9 cellular contexts compared by ENCODE assay signal in the genomic region with DNA sequence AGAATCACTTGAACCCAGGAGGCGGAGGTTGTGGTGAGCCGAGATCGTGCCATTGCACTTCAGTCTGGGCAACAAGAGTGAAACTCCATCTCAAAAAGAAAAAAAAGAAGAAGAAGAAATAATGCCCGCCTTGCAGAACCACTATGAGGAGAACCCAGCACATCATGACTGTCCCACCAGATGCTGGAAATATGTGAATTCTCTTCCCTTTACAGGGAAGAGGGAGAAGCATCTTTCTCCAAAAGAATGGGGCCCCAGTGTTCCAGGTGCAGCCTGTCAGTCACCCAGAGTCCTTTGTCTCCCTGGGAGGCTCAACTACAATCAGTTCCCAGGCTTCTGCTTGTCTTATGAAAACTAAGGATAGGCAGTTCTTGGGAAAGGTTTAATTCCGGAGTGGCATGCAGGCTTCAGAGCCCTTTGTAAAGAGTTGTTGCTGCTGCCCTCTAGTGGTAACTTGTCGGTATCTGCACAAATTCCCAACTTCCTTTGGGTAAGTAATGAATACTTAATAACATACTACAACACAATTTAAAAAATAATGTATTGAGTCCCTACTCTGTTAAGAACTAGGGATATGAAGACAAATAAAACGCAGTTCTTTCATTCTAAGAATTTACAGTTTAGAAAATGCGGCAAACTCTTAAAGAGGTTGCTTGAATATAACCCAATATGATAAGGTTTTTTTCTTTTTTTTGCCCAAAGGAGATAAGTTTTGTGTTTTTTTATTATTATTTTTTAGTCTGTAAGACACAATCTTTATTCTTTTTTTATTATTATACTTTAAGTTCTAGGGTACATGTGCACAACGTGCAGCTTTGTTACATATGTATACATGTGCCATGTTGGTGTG. TPM values are rescaled to one million over a fixed set of nuclear protein-coding genes. Genes with fewer than 3 reads are reported as not detected.
DNase-seq lines count a peak whose midpoint lies in the region; ATAC-seq, FAIRE-seq and TF ChIP-seq lines count a peak whose summit lies in the region.
"Had no signal": no experiment of that assay in that cellular context is flagged by ENCODE, and none has a peak within 500 bp of the region (broad histone marks: within the 10 kb centered on the region; RNA-seq: fewer than 3 reads in every experiment).

No MANE protein-coding gene starts in this region.

- peak; percentile 91 for TF ChIP-seq CTCF in astrocyte (IDR thresholded peaks at IDR 0.05; ENCODE audit: insufficient read depth, low read depth, low read length)

- H3K27ac ChIP-seq in SJCRH30 (no peak overlapping the region), astrocyte (ENCODE audit: low read depth, low read length) (no peak overlapping the region), aorta (ENCODE audit: low read depth in 1 of 2, low read length in 2 of 2) (no peak overlapping the region)
- H3K27ac ChIP-seq: BLaER1 had no signal

- ATAC-seq in aorta (ENCODE audit: low FRiP score): no peak

- no peaks in the 10 kb centered on the region for H4K20me1 ChIP-seq in astrocyte (ENCODE audit: insufficient read depth, low read length)
- H4K20me1 ChIP-seq: BLaER1 had no signal

- FAIRE-seq in astrocyte (lab: Jason Lieb, UNC): peak; percentile 52

- H3K4me3 ChIP-seq in MG63 (no peak overlapping the region), SJCRH30 (no peak overlapping the region), astrocyte (ENCODE audit: insufficient read depth, low read depth, low read length) (no peak overlapping the region), skeletal muscle cell (ENCODE audit: low read depth, low read length) (no peak overlapping the region), aorta (ENCODE audit: low read length in 2 of 2) (no peak overlapping the region)
- H3K4me3 ChIP-seq: BLaER1 had no signal

- H3K4me1 ChIP-seq in SJCRH30: no peaks in the 10 kb centered on the region
- H3K4me1 ChIP-seq in astrocyte (ENCODE audit: insufficient read depth, low read length): no peaks in the 10 kb centered on the region
- H3K4me1 ChIP-seq in aorta (ENCODE audit: control insufficient read depth in 1 of 2, insufficient read depth in 2 of 2, low read length in 2 of 2): no peaks in the 10 kb centered on the region

- no peaks in the 10 kb centered on the region for H3K36me3 Mint-ChIP-seq in astrocyte (ENCODE audit: low read depth, unreplicated experiment)

- H3K27me3 ChIP-seq in MG63 (peaks cover 19% of the 10 kb centered on the region), SJCRH30 (no peaks in the 10 kb centered on the region; the same call in none of the 2 replicates), astrocyte (ENCODE audit: insufficient read depth, low read length) (peaks cover 15% of the 10 kb centered on the region), aorta (ENCODE audit: control insufficient read depth in 1 of 2, insufficient read depth in 2 of 2, low read length in 1 of 2) (peaks cover 0 to 2% of the 10 kb centered on the region in 2 donors)
- H3K27me3 ChIP-seq: BLaER1 had no signal

- DNase-seq in NCI-H2107 treated with DMSO at 0.1 percent for 48 hours (lab: John Stamatoyannopoulos, UW; ENCODE audit: unreplicated experiment) (peak; percentile 17), NCI-H2107 (lab: John Stamatoyannopoulos, UW) (no peak), MG63 (peak; percentile 35), SJCRH30 (peak; percentile 54 to 81), astrocyte (ENCODE audit: low read depth) (peak; percentile 36), hepatic stellate cell (ENCODE audit: low spot score) (peak; percentile 55), skeletal muscle cell (ENCODE audit: low read depth) (peak; percentile 22), aorta (no peak)

- H3K36me3 ChIP-seq in MG63 (no peaks in the 10 kb centered on the region), SJCRH30 (no peaks in the 10 kb centered on the region), astrocyte (ENCODE audit: insufficient read depth, low read length) (no peaks in the 10 kb centered on the region), aorta (ENCODE audit: control insufficient read depth in 1 of 2, insufficient read depth in 2 of 2, low read length in 1 of 2) (no peaks in the 10 kb centered on the region)
- H3K36me3 ChIP-seq: BLaER1 had no signal

- H3K9me3 ChIP-seq in MG63: no peaks in the 10 kb centered on the region
- H3K9me3 ChIP-seq in SJCRH30 (replicated peaks): no peaks in the 10 kb centered on the region
- no peaks in the 10 kb centered on the region for H3K9me3 ChIP-seq in astrocyte (ENCODE audit: insufficient read depth, low read depth, low read length)
- H3K9me3 ChIP-seq in aorta (ENCODE audit: control insufficient read depth, low read length): no peaks in the 10 kb centered on the region
- H3K9me3 ChIP-seq: BLaER1 had no signal

- no peaks in the 10 kb centered on the region for H3K9me3 Mint-ChIP-seq in astrocyte (ENCODE audit: unreplicated experiment)

- intact Hi-C loops in aorta (cut with DNase I): loop anchor here in 1 of 2 donors (10.0 kb wide), 1 partner anchor 202 kb away; no protein-coding TSS in a partner anchor

- peaks cover 22% of the 10 kb centered on the region for H3K27me3 Mint-ChIP-seq in astrocyte (ENCODE audit: low read depth, unreplicated experiment)

- H3K4me2 ChIP-seq in astrocyte (ENCODE audit: low read length): no peak overlapping the region
- H3K4me2 ChIP-seq: BLaER1 had no signal

- no peak overlapping the region for H3K27ac Mint-ChIP-seq in astrocyte (ENCODE audit: unreplicated experiment)

- no peak overlapping the region for H3K4me3 Mint-ChIP-seq in astrocyte (ENCODE audit: unreplicated experiment)

- no peak overlapping the region for H2AFZ ChIP-seq in astrocyte (ENCODE audit: low read depth, low read length)

- H3K9ac ChIP-seq in astrocyte (ENCODE audit: low read length): no peak overlapping the region
- H3K9ac ChIP-seq: BLaER1 had no signal

- no peaks in the 10 kb centered on the region for H3K79me2 ChIP-seq in astrocyte (ENCODE audit: insufficient read depth, low read length)

- peaks cover 5% of the 10 kb centered on the region for H3K4me1 Mint-ChIP-seq in astrocyte (ENCODE audit: low read depth, unreplicated experiment)

- WGBS in aorta, 2 donors: 41 to 45% methylated on average over 9 of the region's 9 CpGs

RNA-seq across cellular contexts. Expression of a gene that starts 18.6 kb away (rescaled TPM):
- total RNA-seq in MG63 (2014; rRNA removed; shearing (Covaris generic); ENCODE audit: low replicate concordance): 3.3 and 4.0 TPM in 2 replicates
- 24.9 and 27.2 TPM in 2 replicates for total RNA-seq in SJCRH30 (2014; rRNA removed; shearing (Covaris generic))
- 2.8 and 2.9 TPM in 2 replicates for total RNA-seq in astrocyte
- total RNA-seq in aorta: under 1 TPM; 0.16 to 0.60 TPM
- polyA plus RNA-seq in aorta: under 1 TPM in 1 of 2 donors, not detected in 1; 0.03 TPM

Comparison
In these comparisons a context has a peak if more than half of its experiments do, and no peak if none do; other contexts are left out.
1. DNase-seq: peak in NCI-H2107 treated with DMSO at 0.1 percent for 48 hours (single experiment), MG63 (single experiment), SJCRH30 (2 of 2), astrocyte (single experiment), hepatic stellate cell (single experiment) and skeletal muscle cell (single experiment); none in NCI-H2107 (single experiment) and aorta (0 of 2).